1 cellular context compared by ENCODE assay signal in genomic region chr18:54218299-54218698, GRCh38.
TF ChIP-seq lines count a peak whose summit lies in the region.

No MANE protein-coding gene starts in this region.

TF ChIP-seq in GM12878, 131 proteins besides CTCF, POLR2A, EP300 and RAD21:
- no peak for TF ChIP-seq ZNF384 (IDR thresholded peaks at IDR 0.05; ENCODE audit: borderline replicate concordance, low read depth, low read length)
- TF ChIP-seq MAX (IDR thresholded peaks at IDR 0.05; ENCODE audit: low read depth, low read length), result no peak
- 0 out of 2 replicates have a peak, but pooled peaks have one; percentile 6 for TF ChIP-seq MLLT1 (IDR thresholded peaks at IDR 0.05)
- 0 out of 2 replicates have a peak, but pooled peaks have one; percentile 38 for TF ChIP-seq IKZF1 (conservative IDR thresholded peaks at IDR 0.05)
- peak; percentile 49; the same call in 1 of the 2 replicates for TF ChIP-seq RUNX3 (IDR thresholded peaks at IDR 0.05; ENCODE audit: low read length)
TF ChIP-seq in GM12878: peak in this region for 3.
